In the genomic region with DNA sequence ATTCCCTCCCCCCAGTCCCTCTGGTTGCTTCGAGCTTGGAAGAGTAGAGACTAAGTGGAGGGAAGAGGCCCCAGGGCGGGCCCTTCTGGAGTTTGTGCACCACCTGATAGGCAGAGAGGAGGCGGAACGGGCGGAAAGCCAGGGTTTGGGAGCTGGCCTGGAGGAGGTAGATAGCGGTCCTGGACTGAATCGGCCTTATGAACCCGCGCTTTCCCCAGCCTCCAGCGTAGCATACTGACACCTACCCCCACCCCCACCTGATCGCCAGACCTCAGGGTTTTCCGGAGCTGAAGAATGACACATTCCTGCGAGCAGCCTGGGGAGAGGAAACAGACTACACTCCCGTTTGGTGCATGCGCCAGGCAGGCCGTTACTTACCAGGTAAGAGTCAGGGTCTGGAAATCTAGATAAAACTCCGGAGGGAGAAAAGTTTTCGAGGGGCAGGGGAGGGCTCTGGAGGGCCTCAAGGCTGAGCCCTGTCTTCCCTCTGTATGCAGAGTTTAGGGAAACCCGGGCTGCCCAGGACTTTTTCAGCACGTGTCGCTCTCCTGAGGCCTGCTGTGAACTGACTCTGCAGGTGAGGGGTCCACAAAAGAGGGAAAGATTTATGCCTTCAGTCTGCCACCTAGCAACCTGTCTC, we compare ENCODE assay signal across 1 cellular context.
TF ChIP-seq lines count a peak whose summit lies in the region.

No MANE protein-coding gene starts in this region.

TF ChIP-seq in K562, 482 proteins besides CTCF, POLR2A, EP300 and RAD21 (continued from another document and continues in another):
- TF ChIP-seq, protein P1, sequence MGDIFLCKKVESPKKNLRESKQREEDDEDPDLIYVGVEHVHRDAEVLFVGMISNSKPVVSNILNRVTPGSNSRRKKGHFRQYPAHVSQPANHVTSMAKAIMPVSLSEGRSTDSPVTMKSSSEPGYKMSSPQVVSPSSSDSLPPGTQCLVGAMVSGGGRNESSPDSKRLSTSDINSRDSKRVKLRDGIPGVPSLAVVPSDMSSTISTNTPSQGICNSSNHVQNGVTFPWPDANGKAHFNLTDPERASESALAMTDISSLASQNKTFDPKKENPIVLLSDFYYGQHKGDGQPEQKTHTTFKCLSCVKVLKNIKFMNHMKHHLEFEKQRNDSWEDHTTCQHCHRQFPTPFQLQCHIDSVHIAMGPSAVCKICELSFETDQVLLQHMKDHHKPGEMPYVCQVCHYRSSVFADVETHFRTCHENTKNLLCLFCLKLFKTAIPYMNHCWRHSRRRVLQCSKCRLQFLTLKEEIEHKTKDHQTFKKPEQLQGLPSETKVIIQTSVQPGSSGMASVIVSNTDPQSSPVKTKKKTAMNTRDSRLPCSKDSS (IDR thresholded peaks at IDR 0.05; ENCODE audit: low read depth, partially characterized antibody), result no peak
- TF ChIP-seq GTF2E2 (tag; IDR thresholded peaks at IDR 0.05), result 0 out of 2 replicates have a peak, but pooled peaks have one; percentile 48
- no peak for TF ChIP-seq ZNF79 (CRISPR knock-in tag; IDR thresholded peaks at IDR 0.05; ENCODE audit: low read depth)
- peak; percentile 86 for TF ChIP-seq ATF7 (IDR thresholded peaks at IDR 0.05)
- TF ChIP-seq ETV5 (CRISPR knock-in tag; IDR thresholded peaks at IDR 0.05; ENCODE audit: low read depth), result peak; percentile 96
- 0 out of 2 replicates have a peak, but pooled peaks have one; percentile 35 for TF ChIP-seq ZNF584 (CRISPR knock-in tag; IDR thresholded peaks at IDR 0.05; ENCODE audit: low read depth)
- TF ChIP-seq ADNP (tag; IDR thresholded peaks at IDR 0.05), result no peak
- no peak for TF ChIP-seq ZKSCAN3 (CRISPR knock-in tag; IDR thresholded peaks at IDR 0.05)
- no peak for TF ChIP-seq ZNF134 (CRISPR knock-in tag; conservative IDR thresholded peaks at IDR 0.05)
- TF ChIP-seq FIP1L1 (IDR thresholded peaks at IDR 0.05; ENCODE audit: low read depth, low read length, poor library complexity, severe bottlenecking), result no peak
- TF ChIP-seq ILF3 (IDR thresholded peaks at IDR 0.05; ENCODE audit: borderline replicate concordance), result no peak
- no peak for TF ChIP-seq HSF4 (CRISPR knock-in tag; IDR thresholded peaks at IDR 0.05; ENCODE audit: borderline replicate concordance)
- peak; percentile 98; the same call in 1 of the 2 replicates for TF ChIP-seq KAT7 (CRISPR knock-in tag; IDR thresholded peaks at IDR 0.05; ENCODE audit: borderline replicate concordance)
- TF ChIP-seq, protein P2, sequence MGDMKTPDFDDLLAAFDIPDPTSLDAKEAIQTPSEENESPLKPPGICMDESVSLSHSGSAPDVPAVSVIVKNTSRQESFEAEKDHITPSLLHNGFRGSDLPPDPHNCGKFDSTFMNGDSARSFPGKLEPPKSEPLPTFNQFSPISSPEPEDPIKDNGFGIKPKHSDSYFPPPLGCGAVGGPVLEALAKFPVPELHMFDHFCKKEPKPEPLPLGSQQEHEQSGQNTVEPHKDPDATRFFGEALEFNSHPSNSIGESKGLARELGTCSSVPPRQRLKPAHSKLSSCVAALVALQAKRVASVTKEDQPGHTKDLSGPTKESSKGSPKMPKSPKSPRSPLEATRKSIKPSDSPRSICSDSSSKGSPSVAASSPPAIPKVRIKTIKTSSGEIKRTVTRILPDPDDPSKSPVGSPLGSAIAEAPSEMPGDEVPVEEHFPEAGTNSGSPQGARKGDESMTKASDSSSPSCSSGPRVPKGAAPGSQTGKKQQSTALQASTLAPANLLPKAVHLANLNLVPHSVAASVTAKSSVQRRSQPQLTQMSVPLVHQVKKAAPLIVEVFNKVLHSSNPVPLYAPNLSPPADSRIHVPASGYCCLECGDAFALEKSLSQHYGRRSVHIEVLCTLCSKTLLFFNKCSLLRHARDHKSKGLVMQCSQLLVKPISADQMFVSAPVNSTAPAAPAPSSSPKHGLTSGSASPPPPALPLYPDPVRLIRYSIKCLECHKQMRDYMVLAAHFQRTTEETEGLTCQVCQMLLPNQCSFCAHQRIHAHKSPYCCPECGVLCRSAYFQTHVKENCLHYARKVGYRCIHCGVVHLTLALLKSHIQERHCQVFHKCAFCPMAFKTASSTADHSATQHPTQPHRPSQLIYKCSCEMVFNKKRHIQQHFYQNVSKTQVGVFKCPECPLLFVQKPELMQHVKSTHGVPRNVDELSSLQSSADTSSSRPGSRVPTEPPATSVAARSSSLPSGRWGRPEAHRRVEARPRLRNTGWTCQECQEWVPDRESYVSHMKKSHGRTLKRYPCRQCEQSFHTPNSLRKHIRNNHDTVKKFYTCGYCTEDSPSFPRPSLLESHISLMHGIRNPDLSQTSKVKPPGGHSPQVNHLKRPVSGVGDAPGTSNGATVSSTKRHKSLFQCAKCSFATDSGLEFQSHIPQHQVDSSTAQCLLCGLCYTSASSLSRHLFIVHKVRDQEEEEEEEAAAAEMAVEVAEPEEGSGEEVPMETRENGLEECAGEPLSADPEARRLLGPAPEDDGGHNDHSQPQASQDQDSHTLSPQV (IDR thresholded peaks at IDR 0.05), result peak; percentile 68
- TF ChIP-seq ZC3H11A (IDR thresholded peaks at IDR 0.05; ENCODE audit: low read depth, low read length), result 0 out of 2 replicates have a peak, but pooled peaks have one; percentile 83
- TF ChIP-seq GTF2F1 (IDR thresholded peaks at IDR 0.05; ENCODE audit: low read depth, low read length), result no peak
- TF ChIP-seq THRAP3 (IDR thresholded peaks at IDR 0.05; ENCODE audit: borderline replicate concordance), result no peak
- no peak for TF ChIP-seq ZNF436 (CRISPR knock-in tag; IDR thresholded peaks at IDR 0.05)
- TF ChIP-seq HMG20B (CRISPR knock-in tag; IDR thresholded peaks at IDR 0.05), result no peak
- no peak for TF ChIP-seq FUS (optimal IDR thresholded peaks at IDR 0.05; ENCODE audit: low read depth, low read length)
- TF ChIP-seq, protein P3, sequence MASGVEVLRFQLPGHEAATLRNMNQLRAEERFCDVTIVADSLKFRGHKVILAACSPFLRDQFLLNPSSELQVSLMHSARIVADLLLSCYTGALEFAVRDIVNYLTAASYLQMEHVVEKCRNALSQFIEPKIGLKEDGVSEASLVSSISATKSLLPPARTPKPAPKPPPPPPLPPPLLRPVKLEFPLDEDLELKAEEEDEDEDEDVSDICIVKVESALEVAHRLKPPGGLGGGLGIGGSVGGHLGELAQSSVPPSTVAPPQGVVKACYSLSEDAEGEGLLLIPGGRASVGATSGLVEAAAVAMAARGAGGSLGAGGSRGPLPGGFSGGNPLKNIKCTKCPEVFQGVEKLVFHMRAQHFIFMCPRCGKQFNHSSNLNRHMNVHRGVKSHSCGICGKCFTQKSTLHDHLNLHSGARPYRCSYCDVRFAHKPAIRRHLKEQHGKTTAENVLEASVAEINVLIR (CRISPR knock-in tag; IDR thresholded peaks at IDR 0.05), result 0 out of 2 replicates have a peak, but pooled peaks have one; percentile 10
- TF ChIP-seq, protein P4, sequence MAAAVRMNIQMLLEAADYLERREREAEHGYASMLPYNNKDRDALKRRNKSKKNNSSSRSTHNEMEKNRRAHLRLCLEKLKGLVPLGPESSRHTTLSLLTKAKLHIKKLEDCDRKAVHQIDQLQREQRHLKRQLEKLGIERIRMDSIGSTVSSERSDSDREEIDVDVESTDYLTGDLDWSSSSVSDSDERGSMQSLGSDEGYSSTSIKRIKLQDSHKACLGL (CRISPR knock-in tag; IDR thresholded peaks at IDR 0.05; ENCODE audit: borderline replicate concordance, poor library complexity, severe bottlenecking), result no peak
- no peak for TF ChIP-seq CAMTA2 (CRISPR knock-in tag; conservative IDR thresholded peaks at IDR 0.05)
- no peak for TF ChIP-seq PURB (CRISPR knock-in tag; IDR thresholded peaks at IDR 0.05; ENCODE audit: low read depth)
- TF ChIP-seq, protein P5, sequence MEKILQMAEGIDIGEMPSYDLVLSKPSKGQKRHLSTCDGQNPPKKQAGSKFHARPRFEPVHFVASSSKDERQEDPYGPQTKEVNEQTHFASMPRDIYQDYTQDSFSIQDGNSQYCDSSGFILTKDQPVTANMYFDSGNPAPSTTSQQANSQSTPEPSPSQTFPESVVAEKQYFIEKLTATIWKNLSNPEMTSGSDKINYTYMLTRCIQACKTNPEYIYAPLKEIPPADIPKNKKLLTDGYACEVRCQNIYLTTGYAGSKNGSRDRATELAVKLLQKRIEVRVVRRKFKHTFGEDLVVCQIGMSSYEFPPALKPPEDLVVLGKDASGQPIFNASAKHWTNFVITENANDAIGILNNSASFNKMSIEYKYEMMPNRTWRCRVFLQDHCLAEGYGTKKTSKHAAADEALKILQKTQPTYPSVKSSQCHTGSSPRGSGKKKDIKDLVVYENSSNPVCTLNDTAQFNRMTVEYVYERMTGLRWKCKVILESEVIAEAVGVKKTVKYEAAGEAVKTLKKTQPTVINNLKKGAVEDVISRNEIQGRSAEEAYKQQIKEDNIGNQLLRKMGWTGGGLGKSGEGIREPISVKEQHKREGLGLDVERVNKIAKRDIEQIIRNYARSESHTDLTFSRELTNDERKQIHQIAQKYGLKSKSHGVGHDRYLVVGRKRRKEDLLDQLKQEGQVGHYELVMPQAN (IDR thresholded peaks at IDR 0.05; ENCODE audit: borderline replicate concordance), result 0 out of 2 replicates have a peak, but pooled peaks have one; percentile 60
- no peak for TF ChIP-seq CBFB (CRISPR knock-in tag; IDR thresholded peaks at IDR 0.05)
- no peak for TF ChIP-seq NELFE (IDR thresholded peaks at IDR 0.05; ENCODE audit: insufficient read depth, insufficient read length)
- peak; percentile 74 for TF ChIP-seq POLR2G (IDR thresholded peaks at IDR 0.05; ENCODE audit: low read depth, low read length)
- no peak; the same call in 1 of the 2 replicates for TF ChIP-seq ZNF12 (CRISPR knock-in tag; IDR thresholded peaks at IDR 0.05)
- TF ChIP-seq ZBTB7A (IDR thresholded peaks at IDR 0.05; ENCODE audit: borderline replicate concordance, control insufficient read depth, low read depth, low read length), result 0 out of 2 replicates have a peak, but pooled peaks have one; percentile 52
- TF ChIP-seq BRD9 (IDR thresholded peaks at IDR 0.05; ENCODE audit: low read depth, partially characterized antibody), result no peak
- TF ChIP-seq, protein P6, sequence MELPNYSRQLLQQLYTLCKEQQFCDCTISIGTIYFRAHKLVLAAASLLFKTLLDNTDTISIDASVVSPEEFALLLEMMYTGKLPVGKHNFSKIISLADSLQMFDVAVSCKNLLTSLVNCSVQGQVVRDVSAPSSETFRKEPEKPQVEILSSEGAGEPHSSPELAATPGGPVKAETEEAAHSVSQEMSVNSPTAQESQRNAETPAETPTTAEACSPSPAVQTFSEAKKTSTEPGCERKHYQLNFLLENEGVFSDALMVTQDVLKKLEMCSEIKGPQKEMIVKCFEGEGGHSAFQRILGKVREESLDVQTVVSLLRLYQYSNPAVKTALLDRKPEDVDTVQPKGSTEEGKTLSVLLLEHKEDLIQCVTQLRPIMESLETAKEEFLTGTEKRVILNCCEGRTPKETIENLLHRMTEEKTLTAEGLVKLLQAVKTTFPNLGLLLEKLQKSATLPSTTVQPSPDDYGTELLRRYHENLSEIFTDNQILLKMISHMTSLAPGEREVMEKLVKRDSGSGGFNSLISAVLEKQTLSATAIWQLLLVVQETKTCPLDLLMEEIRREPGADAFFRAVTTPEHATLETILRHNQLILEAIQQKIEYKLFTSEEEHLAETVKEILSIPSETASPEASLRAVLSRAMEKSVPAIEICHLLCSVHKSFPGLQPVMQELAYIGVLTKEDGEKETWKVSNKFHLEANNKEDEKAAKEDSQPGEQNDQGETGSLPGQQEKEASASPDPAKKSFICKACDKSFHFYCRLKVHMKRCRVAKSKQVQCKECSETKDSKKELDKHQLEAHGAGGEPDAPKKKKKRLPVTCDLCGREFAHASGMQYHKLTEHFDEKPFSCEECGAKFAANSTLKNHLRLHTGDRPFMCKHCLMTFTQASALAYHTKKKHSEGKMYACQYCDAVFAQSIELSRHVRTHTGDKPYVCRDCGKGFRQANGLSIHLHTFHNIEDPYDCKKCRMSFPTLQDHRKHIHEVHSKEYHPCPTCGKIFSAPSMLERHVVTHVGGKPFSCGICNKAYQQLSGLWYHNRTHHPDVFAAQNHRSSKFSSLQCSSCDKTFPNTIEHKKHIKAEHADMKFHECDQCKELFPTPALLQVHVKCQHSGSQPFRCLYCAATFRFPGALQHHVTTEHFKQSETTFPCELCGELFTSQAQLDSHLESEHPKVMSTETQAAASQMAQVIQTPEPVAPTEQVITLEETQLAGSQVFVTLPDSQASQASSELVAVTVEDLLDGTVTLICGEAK (IDR thresholded peaks at IDR 0.05), result no peak
- TF ChIP-seq, protein P6 (CRISPR knock-in tag; IDR thresholded peaks at IDR 0.05), result no peak
- no peak for TF ChIP-seq SMAD3 (CRISPR knock-in tag; conservative IDR thresholded peaks at IDR 0.05)
- peak; percentile 78 for TF ChIP-seq ZNF24 (IDR thresholded peaks at IDR 0.05)
- TF ChIP-seq POLR2AphosphoS5 (IDR thresholded peaks at IDR 0.05; ENCODE audit: control insufficient read depth, insufficient read depth, low read depth, low read length), result peak; percentile 97
- TF ChIP-seq NFIX (CRISPR knock-in tag; IDR thresholded peaks at IDR 0.05; ENCODE audit: low read depth), result no peak
